Comparison of ENCODE assay signal across 18 cellular contexts in genomic region chr7:84181628-84182027, GRCh38. TPM values are rescaled to one million over a fixed set of nuclear protein-coding genes. Genes with fewer than 3 reads are reported as not detected.
DNase-seq lines count a peak whose midpoint lies in the region; ATAC-seq, FAIRE-seq and TF ChIP-seq lines count a peak whose summit lies in the region.
"Had no signal": no experiment of that assay in that cellular context is flagged by ENCODE, and none has a peak within 500 bp of the region (broad histone marks: within the 10 kb centered on the region; RNA-seq: fewer than 3 reads in every experiment).

No MANE protein-coding gene starts in this region.

- peaks cover 18% of the 10 kb centered on the region for H3K4me1 Mint-ChIP-seq in nephron
- H3K4me1 Mint-ChIP-seq in naive thymus-derived CD8-positive, alpha-beta T cell: peaks cover 0 to under 1% (median 0%) of the 10 kb centered on the region in 4 donors

- H3K9me3 Mint-ChIP-seq in nephron: no peaks in the 10 kb centered on the region
- no peaks in the 10 kb centered on the region for H3K9me3 Mint-ChIP-seq in naive thymus-derived CD8-positive, alpha-beta T cell
- H3K9me3 Mint-ChIP-seq: CD4-positive, alpha-beta T cell had no signal

- H3K36me3 Mint-ChIP-seq in nephron (ENCODE audit: low read depth): peaks cover 9% of the 10 kb centered on the region
- H3K36me3 Mint-ChIP-seq in naive thymus-derived CD8-positive, alpha-beta T cell: no peaks in the 10 kb centered on the region

- no peaks in the 10 kb centered on the region for H3K9me3 ChIP-seq in SK-N-SH

- CTCF ChIA-PET in SK-N-SH (lab: Yijun Ruan, JAX): no interaction called here

- no peak for TF ChIP-seq EP300 in SK-N-SH (IDR thresholded peaks at IDR 0.05; ENCODE audit: borderline replicate concordance in 1 of 2, low read depth in 1 of 2, low read length in 1 of 2)

- H3K27me3 Mint-ChIP-seq in nephron (ENCODE audit: low read depth): no peaks in the 10 kb centered on the region
- H3K27me3 Mint-ChIP-seq in naive thymus-derived CD8-positive, alpha-beta T cell: no peaks in the 10 kb centered on the region
- H3K27me3 Mint-ChIP-seq: CD4-positive, alpha-beta T cell had no signal

- FAIRE-seq in G401.6 (lab: Jason Lieb, UNC): peak; percentile 8
- FAIRE-seq: H1 had no signal

- TF ChIP-seq CTCF in SK-N-SH (IDR thresholded peaks at IDR 0.05): no peak
- TF ChIP-seq CTCF in nephron (IDR thresholded peaks at IDR 0.05; ENCODE audit: unreplicated experiment in 3 of 3): no peak

- POLR2A ChIA-PET in SK-N-SH (lab: Yijun Ruan, JAX): no interaction called here
- POLR2A ChIA-PET in naive thymus-derived CD8-positive, alpha-beta T cell (lab: Charles Lee): no interaction called here

- H3K9me2 ChIP-seq in SK-N-SH: no peaks in the 10 kb centered on the region

- H3K27ac Mint-ChIP-seq in nephron: peak overlapping the region in 2 of 3 experiments; percentile 38 to 41
- no peak overlapping the region for H3K27ac Mint-ChIP-seq in naive thymus-derived CD8-positive, alpha-beta T cell
- H3K27ac Mint-ChIP-seq: CD4-positive, alpha-beta T cell had no signal

- H4K20me1 ChIP-seq in SK-N-SH (ENCODE audit: insufficient read depth): no peaks in the 10 kb centered on the region

- H3K36me3 ChIP-seq in SK-N-SH (replicated peaks in 1 of 2; ENCODE audit: control insufficient read depth in 1 of 2, insufficient read depth in 2 of 2, low read length in 1 of 2): peaks cover 0 to 4% of the 10 kb centered on the region in 2 experiments

- DNase-seq in SK-N-SH (no peak), ACHN (no peak), cerebellum (ENCODE audit: low spot score) (no peak)
- no peak for DNase-seq in naive thymus-derived CD8-positive, alpha-beta T cell
- DNase-seq: AML-193; Calu3; CD4-positive, alpha-beta T cell; KBM-7; NCI-H1092 treated with DMSO at 0.1 percent for 48 hours; NCI-H1694 treated with DMSO at 0.1 percent for 48 hours; NCI-H510A; NCI-H82 had no signal

- no peaks in the 10 kb centered on the region for H3K27me3 ChIP-seq in SK-N-SH (ENCODE audit: insufficient read depth)

- no peak overlapping the region for H3K4me2 ChIP-seq in SK-N-SH

- no peak overlapping the region for H3K9ac ChIP-seq in SK-N-SH

- TF ChIP-seq POLR2A in GM18505 (IDR thresholded peaks at IDR 0.05; ENCODE audit: borderline replicate concordance, extremely low read depth, insufficient read depth, insufficient read length): no peak

- 83% methylated on average over 2 of the region's 2 CpGs for WGBS in SK-N-SH (ENCODE audit: low lambda C conversion rate)

- no peaks in the 10 kb centered on the region for H3F3A ChIP-seq in SK-N-SH (replicated peaks; ENCODE audit: insufficient read depth)

- no peak overlapping the region for H3K4me3 ChIP-seq in SK-N-SH (ENCODE audit: low read depth in 2 of 2, low read length in 1 of 2)

- H2AFZ ChIP-seq in SK-N-SH (ENCODE audit: low read depth): no peak overlapping the region

- TF ChIP-seq RAD21 in SK-N-SH (IDR thresholded peaks at IDR 0.05; ENCODE audit: low read length): no peak

- in situ Hi-C loops in ACHN (cut with HindIII; ENCODE audit: low pct_ligation_motif_present, low pct_unique_long_range_greater_than_20kb, low sequenced_read_pairs): no loop called here

- ATAC-seq in HG03521 (IDR thresholded peaks at IDR 0.05; ENCODE audit: unreplicated experiment) (peak; percentile 56), GM18505 (IDR thresholded peaks at IDR 0.05; ENCODE audit: unreplicated experiment) (no peak)
- no peak for ATAC-seq in naive thymus-derived CD8-positive, alpha-beta T cell

- H3K27ac ChIP-seq in SK-N-SH (ENCODE audit: low read depth in 2 of 2, low read length in 1 of 2): peak overlapping the region in 1 of 2 experiments; percentile 39; a peak in 3 of 4 replicates
- H3K27ac ChIP-seq: HL-60 had no signal

- peaks cover 12% of the 10 kb centered on the region for H3K79me2 ChIP-seq in SK-N-SH (ENCODE audit: insufficient read depth)

- no peak overlapping the region for H3K4me3 Mint-ChIP-seq in nephron
- no peak overlapping the region for H3K4me3 Mint-ChIP-seq in naive thymus-derived CD8-positive, alpha-beta T cell
- H3K4me3 Mint-ChIP-seq: CD4-positive, alpha-beta T cell had no signal

- peaks cover 0 to 1% of the 10 kb centered on the region in 2 experiments; a peak in 2 of 4 replicates for H3K4me1 ChIP-seq in SK-N-SH (ENCODE audit: control insufficient read depth in 1 of 2, insufficient read depth in 2 of 2, low read depth in 1 of 2, low read length in 1 of 2)

TF ChIP-seq in SK-N-SH, 30 proteins besides CTCF, POLR2A, EP300 and RAD21:
- TF ChIP-seq CHD2 (IDR thresholded peaks at IDR 0.05; ENCODE audit: low read length, partially characterized antibody) (no peak), SIN3A (IDR thresholded peaks at IDR 0.05; ENCODE audit: borderline replicate concordance, low read depth, low read length) (no peak), TCF12 (IDR thresholded peaks at IDR 0.05) (peak; percentile 46; the same call in 1 of the 2 replicates)
TF ChIP-seq in SK-N-SH: peak in this region for 1.

RNA-seq across cellular contexts. Expression of gene SEMA3A, which starts 13.0 kb away (rescaled TPM):
- 15.9 and 16.5 TPM in 2 replicates for polyA plus RNA-seq in SK-N-SH (2012; rRNA removed)
- 19.7 and 22.3 TPM in 2 replicates for polyA plus RNA-seq in SK-N-SH (2012; cell fraction: cytosol; rRNA removed)
- 9.0 and 20.4 TPM in 2 replicates for polyA plus RNA-seq in SK-N-SH (2012; cell fraction: nucleus; rRNA removed)
- under 1 TPM; 0.10 to 0.30 TPM for total RNA-seq in naive thymus-derived CD8-positive, alpha-beta T cell
- polyA plus RNA-seq in naive thymus-derived CD8-positive, alpha-beta T cell: 1 to 10 TPM in 1 of 3 donors, under 1 TPM in 2; 0.14 to 2.7 (median 0.28) TPM
- 36.0 TPM for total RNA-seq in cerebellum

Comparison
In these comparisons a context has a peak if more than half of its experiments do, and no peak if none do; other contexts are left out.
1. H3K27ac Mint-ChIP-seq: peak in nephron (2 of 3); none in naive thymus-derived CD8-positive, alpha-beta T cell (0 of 10).
2. RNA of gene SEMA3A, which starts 13.0 kb away (total RNA-seq): 36.0 TPM in cerebellum (single experiment); 0.10 to 0.30 TPM in naive thymus-derived CD8-positive, alpha-beta T cell; every median in the first group is over 10 times any median in the second.